Comparison of ENCODE assay signal across 9 cellular contexts in genomic region chr7:51316262-51316665, GRCh38. TPM values are rescaled to one million over a fixed set of nuclear protein-coding genes. Genes with fewer than 3 reads are reported as not detected.
DNase-seq lines count a peak whose midpoint lies in the region; ATAC-seq, FAIRE-seq and TF ChIP-seq lines count a peak whose summit lies in the region.
"Had no signal": no experiment of that assay in that cellular context is flagged by ENCODE, and none has a peak within 500 bp of the region (broad histone marks: within the 10 kb centered on the region; RNA-seq: fewer than 3 reads in every experiment).

No MANE protein-coding gene starts in this region.

- H4K20me1 ChIP-seq in astrocyte (ENCODE audit: insufficient read depth, low read length), result no peaks in the 10 kb centered on the region

- peak overlapping the region; percentile 61 for H3K9ac ChIP-seq in astrocyte (ENCODE audit: low read length)

- H3K4me2 ChIP-seq in astrocyte (ENCODE audit: low read length), result peak overlapping the region; percentile 93

- ATAC-seq in left lobe of liver, result peak; percentile 58
- ATAC-seq in GM21390 (IDR thresholded peaks at IDR 0.05; ENCODE audit: unreplicated experiment), result no peak
- ATAC-seq in GM21529 (IDR thresholded peaks at IDR 0.05; ENCODE audit: unreplicated experiment), result no peak

- peak overlapping the region; percentile 90 for H3K4me3 Mint-ChIP-seq in astrocyte (ENCODE audit: unreplicated experiment)

- peaks cover 8% of the 10 kb centered on the region for H3K4me1 ChIP-seq in astrocyte (ENCODE audit: insufficient read depth, low read length)
- peaks cover 8 to 13% of the 10 kb centered on the region in 2 donors for H3K4me1 ChIP-seq in thyroid gland

- H3K27me3 ChIP-seq in astrocyte (ENCODE audit: insufficient read depth, low read length) (peaks cover 42% of the 10 kb centered on the region), thyroid gland (no peaks in the 10 kb centered on the region)

- no peak for TF ChIP-seq CTCF in astrocyte (IDR thresholded peaks at IDR 0.05; ENCODE audit: insufficient read depth, low read depth, low read length)
- peak in 3 of 6 experiments; percentile 35 to 57 (median 37) for TF ChIP-seq CTCF in thyroid gland (IDR thresholded peaks at IDR 0.05)

- H3K4me1 Mint-ChIP-seq in astrocyte (ENCODE audit: low read depth, unreplicated experiment), result peaks cover 2% of the 10 kb centered on the region

- H3K27me3 Mint-ChIP-seq in astrocyte (ENCODE audit: low read depth, unreplicated experiment), result peaks cover 26% of the 10 kb centered on the region

- H3K9me3 Mint-ChIP-seq in astrocyte (ENCODE audit: unreplicated experiment), result no peaks in the 10 kb centered on the region

- no peak overlapping the region for H3K27ac Mint-ChIP-seq in astrocyte (ENCODE audit: unreplicated experiment)
- H3K27ac Mint-ChIP-seq: naive B cell had no signal

- peak in 1 of 2 donors; percentile 10 for TF ChIP-seq POLR2A in thyroid gland (IDR thresholded peaks at IDR 0.05)

- 0 to 3% methylated on average over 6 of the region's 46 CpGs for WGBS in thyroid gland, 2 donors

- peak; percentile 72 for DNase-seq in NCI-H82 (lab: John Stamatoyannopoulos, UW)
- DNase-seq in NCI-H82 treated with DMSO at 0.1 percent for 48 hours (lab: John Stamatoyannopoulos, UW; ENCODE audit: unreplicated experiment), result no peak
- no peak for DNase-seq in astrocyte (ENCODE audit: low read depth)
- peak; percentile 77 for DNase-seq in left lobe of liver (ENCODE audit: low spot score)
- DNase-seq in thyroid gland, result peak; percentile 74 to 77
- no peak for DNase-seq in cortex of kidney (lab: John Stamatoyannopoulos, UW)
- DNase-seq: naive B cell had no signal

- H2AFZ ChIP-seq in astrocyte (ENCODE audit: low read depth, low read length), result peak overlapping the region; percentile 76

- no peaks in the 10 kb centered on the region for H3K79me2 ChIP-seq in astrocyte (ENCODE audit: insufficient read depth, low read length)

- H3K36me3 ChIP-seq in astrocyte (ENCODE audit: insufficient read depth, low read length) (no peaks in the 10 kb centered on the region), thyroid gland (no peaks in the 10 kb centered on the region)

- H3K27ac ChIP-seq in astrocyte (ENCODE audit: low read depth, low read length) (no peak overlapping the region), thyroid gland (peak overlapping the region; percentile 82)

- no peak for FAIRE-seq in astrocyte (lab: Jason Lieb, UNC)

- H3K36me3 Mint-ChIP-seq in astrocyte (ENCODE audit: low read depth, unreplicated experiment), result no peaks in the 10 kb centered on the region
- H3K36me3 Mint-ChIP-seq: naive B cell had no signal

- H3K4me3 ChIP-seq in astrocyte (ENCODE audit: insufficient read depth, low read depth, low read length) (peak overlapping the region; percentile 52), thyroid gland (replicated peaks in 1 of 3) (peak overlapping the region; percentile 41 to 79 (median 60))

- H3K9me3 ChIP-seq in astrocyte (ENCODE audit: insufficient read depth, low read depth, low read length) (no peaks in the 10 kb centered on the region), thyroid gland (no peaks in the 10 kb centered on the region)

- intact Hi-C loops in thyroid gland (cut with DNase I), result no loop called here

RNA-seq across cellular contexts. Expression of gene COBL, which starts 0.3 kb away (rescaled TPM):
- total RNA-seq in astrocyte, result 3.6 and 6.4 TPM in 2 replicates
- total RNA-seq in left lobe of liver, result 38.3 TPM
- total RNA-seq in thyroid gland, result 10 to 100 TPM; 14.3 to 19.3 (median 15.9) TPM

Comparison
In these comparisons a context has a peak if more than half of its experiments do, and no peak if none do; other contexts are left out.
1. DNase-seq: peak in NCI-H82 (single experiment), left lobe of liver (single experiment) and thyroid gland (2 of 2); none in NCI-H82 treated with DMSO at 0.1 percent for 48 hours (single experiment), astrocyte (single experiment) and cortex of kidney (single experiment).